Comparison of ENCODE assay signal across 12 cellular contexts in genomic region chr10:43616697-43617370, GRCh38. TPM values are rescaled to one million over a fixed set of nuclear protein-coding genes. Genes with fewer than 3 reads are reported as not detected.
DNase-seq lines count a peak whose midpoint lies in the region; ATAC-seq and TF ChIP-seq lines count a peak whose summit lies in the region.
"Had no signal": no experiment of that assay in that cellular context is flagged by ENCODE, and none has a peak within 500 bp of the region (broad histone marks: within the 10 kb centered on the region; RNA-seq: fewer than 3 reads in every experiment).

No MANE protein-coding gene starts in this region.

- DNase-seq in Caki2 (ENCODE audit: low read depth) = peak; percentile 8
- DNase-seq in OCI-LY7 (ENCODE audit: low spot score) = no peak
- DNase-seq in adipocyte (ENCODE audit: low read depth) = no peak
- no peak for DNase-seq in T1000 (lab: John Stamatoyannopoulos, UW)
- no peak for DNase-seq in Right ventricle myocardium superior
- no peak for DNase-seq in NOMO-1 (lab: John Stamatoyannopoulos, UW; ENCODE audit: unreplicated experiment in 2 of 2)
- DNase-seq: BE2C; Caco-2; CD8-positive, alpha-beta memory T cell; DMS53; GF-D8 had no signal

- POLR2A ChIA-PET in OCI-LY7 (lab: Charles Lee) = interaction anchor here (0.7 to 1.4 kb wide), 3 partner anchors 9 to 22 kb away, joined by 3 to 5 read pairs (median 3); partner anchors contain the start of gene ZNF485

- TSS peak; percentile 44 for BruUV-seq in OCI-LY7 (replicated peaks; lab: Mats Ljungman, UMichigan)

- no peaks in the 10 kb centered on the region for H3K79me2 ChIP-seq in OCI-LY7 (ENCODE audit: insufficient read depth, low read depth, low read length)

- no peak overlapping the region for H2AFZ ChIP-seq in OCI-LY7 (ENCODE audit: low read length)

- H3K4me1 ChIP-seq in OCI-LY7 (ENCODE audit: insufficient read depth, low read length, poor library complexity, severe bottlenecking) (no peaks in the 10 kb centered on the region), adipocyte (ENCODE audit: control insufficient read depth, insufficient read depth, low read length) (peaks cover 5% of the 10 kb centered on the region)
- H3K4me1 ChIP-seq: A549, BE2C, Caco-2 had no signal

- no peak overlapping the region for H3K9ac ChIP-seq in adipocyte (ENCODE audit: low read length)

- CTCF ChIA-PET in OCI-LY7 (lab: Charles Lee; ENCODE audit: unreplicated experiment) = no interaction called here

- H3K4me3 ChIP-seq in OCI-LY7 (ENCODE audit: low read depth, low read length, poor library complexity, severe bottlenecking) (no peak overlapping the region), adipocyte (ENCODE audit: low read length) (peak overlapping the region; percentile 59)
- H3K4me3 ChIP-seq: A549 had no signal

- H3K9me2 ChIP-seq in OCI-LY7 (ENCODE audit: insufficient read depth, low read length) = no peaks in the 10 kb centered on the region

- H4K20me1 ChIP-seq in OCI-LY7 (ENCODE audit: insufficient read depth, low read length) = no peaks in the 10 kb centered on the region

- no peak overlapping the region for H3K27ac ChIP-seq in OCI-LY7 (ENCODE audit: low read depth, low read length, poor library complexity, severe bottlenecking)
- H3K27ac ChIP-seq: A549 had no signal

- no peak overlapping the region for H3K4me2 ChIP-seq in OCI-LY7 (ENCODE audit: low read length)
- H3K4me2 ChIP-seq: A549 had no signal

- no peak for TF ChIP-seq CTCF in OCI-LY7 (conservative IDR thresholded peaks at IDR 0.05; ENCODE audit: low read length)

- no peaks in the 10 kb centered on the region for H3K27me3 ChIP-seq in adipocyte (replicated peaks; ENCODE audit: control insufficient read depth, insufficient read depth, low read length)
- H3K27me3 ChIP-seq: BE2C had no signal

- H3K9me3 ChIP-seq in OCI-LY7 (ENCODE audit: low read length) (peaks cover 37% of the 10 kb centered on the region), adipocyte (ENCODE audit: control insufficient read depth, low read length) (peaks cover 55% of the 10 kb centered on the region)
- H3K9me3 ChIP-seq: BE2C had no signal

- peaks cover 57% of the 10 kb centered on the region for H3K36me3 ChIP-seq in OCI-LY7 (ENCODE audit: insufficient read depth, low read length)
- H3K36me3 ChIP-seq in adipocyte (ENCODE audit: control insufficient read depth, insufficient read depth, low read length, severe bottlenecking) = peaks cover 47% of the 10 kb centered on the region
- H3K36me3 ChIP-seq: BE2C had no signal

- ATAC-seq in Right ventricle myocardium superior (ENCODE audit: poor library complexity) = no peak
- ATAC-seq: A549 had no signal

- in situ Hi-C loops in Caki2 (cut with HindIII; ENCODE audit: low pct_unique_long_range_greater_than_20kb, low sequenced_read_pairs) = no loop called here

- intact Hi-C loops in OCI-LY7 (cut with micrococcal nuclease; ENCODE audit: unreplicated experiment) = no loop called here
- intact Hi-C loops in Right ventricle myocardium superior (cut with DNase I) = no loop called here

RNA-seq across cellular contexts. Expression of gene ZNF485, which starts 10.6 kb away (rescaled TPM):
- 3.6 and 4.9 TPM in 2 replicates for total RNA-seq in Caki2 (2014; rRNA removed; shearing (Covaris generic); ENCODE audit: low replicate concordance)
- total RNA-seq in OCI-LY7 (2014; rRNA removed; shearing (Covaris generic)) = 2.9 and 9.9 TPM in 2 replicates
- total RNA-seq in OCI-LY7 (2022) (6.4 and 7.9 TPM in 2 replicates), Right ventricle myocardium superior (1.4 TPM)

RNA-seq across cellular contexts. Expression of gene ZNF32, which starts 31.8 kb away (rescaled TPM):
- total RNA-seq in Caki2 (2014; rRNA removed; shearing (Covaris generic); ENCODE audit: low replicate concordance) = 96.9 and 107 TPM in 2 replicates
- total RNA-seq in OCI-LY7 (2014; rRNA removed; shearing (Covaris generic)) = not detected in 2 replicates
- total RNA-seq in OCI-LY7 (2022) (not detected in 2 replicates), Right ventricle myocardium superior (52.7 TPM)

RNA-seq across cellular contexts. Expression of gene ZNF239, which starts 42.4 kb away (rescaled TPM):
- 4.7 and 11.0 TPM in 2 replicates for total RNA-seq in Caki2 (2014; rRNA removed; shearing (Covaris generic); ENCODE audit: low replicate concordance)
- not detected in 2 replicates for total RNA-seq in OCI-LY7 (2014; rRNA removed; shearing (Covaris generic))
- total RNA-seq in OCI-LY7 (2022) (not detected in 2 replicates), Right ventricle myocardium superior (2.0 TPM)

Comparison
In these comparisons a context has a peak if more than half of its experiments do, and no peak if none do; other contexts are left out.
1. RNA of gene ZNF32, which starts 31.8 kb away (total RNA-seq): 96.9 to 107 TPM in Caki2 and 52.7 TPM in Right ventricle myocardium superior (single experiment); not detected in OCI-LY7; every median in the first group is over 10 times any median in the second.